ENCODE assay signal across 27 cellular contexts in genomic region chr15:38344351-38344750, GRCh38.
"Had no signal": no experiment of that assay in that cellular context is flagged by ENCODE, and none has a peak within 500 bp of the region (broad histone marks: within the 10 kb centered on the region; RNA-seq: fewer than 3 reads in every experiment).

No MANE protein-coding gene starts in this region.

- H3K36me3 ChIP-seq: WERI-Rb-1 had no signal

- H3K4me3 ChIP-seq: coronary artery, dorsolateral prefrontal cortex had no signal

- H3K27ac ChIP-seq: coronary artery, WERI-Rb-1 had no signal

- DNase-seq: activated B cell treated with CpG ODN at 0.5 μM for 24 hours; activated CD4-positive, alpha-beta T cell treated with anti-CD3 and anti-CD28 coated beads for 48 hours; activated CD4-positive, alpha-beta T cell treated with anti-CD3 and anti-CD28 coated beads, Interleukin-2, amount 50 U/mL, for 1 hour; activated CD4-positive, alpha-beta T cell treated with anti-CD3 and anti-CD28 coated beads, Interleukin-2, amount 50 U/mL, for 48 hours; activated CD8-positive, alpha-beta memory T cell treated with anti-CD3 and anti-CD28 coated beads for 24 hours; activated CD8-positive, alpha-beta T cell treated with anti-CD3 and anti-CD28 coated beads for 36 hours; activated effector memory CD4-positive, alpha-beta T cell treated with Interleukin-2 at 50 U/mL for 16 hours; activated gamma-delta T cell treated with Interleukin-2 at 50 U/mL for 16 hours; activated naive CD4-positive, alpha-beta T cell treated with anti-CD3 and anti-CD28 coated beads, Interleukin-2, amount 50 U/mL, for 16 hours; activated naive CD4-positive, alpha-beta T cell treated with Interleukin-2 at 50 U/mL for 16 hours; activated T-cell treated with anti-CD3 and anti-CD28 coated beads, Interleukin-2, amount 50 U/mL, for 4 hours; amygdala; aorta; caudate nucleus; dorsolateral prefrontal cortex; effector memory CD4-positive, alpha-beta T cell; endodermal cell; foreskin fibroblast; head of caudate nucleus; T-helper 1 cell; T-helper 17 cell; T1000; WERI-Rb-1 had no signal

- ATAC-seq: activated CD4-positive, CD25-positive, alpha-beta regulatory T cell treated with anti-CD3 and anti-CD28 coated beads, Interleukin-2, amount 50 U/mL, for 24 hours; activated CD8-positive, alpha-beta T cell treated with anti-CD3 and anti-CD28 coated beads for 36 hours; activated T-cell treated with anti-CD3 and anti-CD28 coated beads, Interleukin-2, amount 50 U/mL, for 4 hours; activated T-helper 17 cell treated with anti-CD3 and anti-CD28 coated beads, Interleukin-2, amount 50 U/mL, for 72 hours; esophagus mucosa; T-helper 17 cell had no signal

- H3K27me3 ChIP-seq: dorsolateral prefrontal cortex had no signal
